2 cellular contexts compared by ENCODE assay signal in the genomic region with DNA sequence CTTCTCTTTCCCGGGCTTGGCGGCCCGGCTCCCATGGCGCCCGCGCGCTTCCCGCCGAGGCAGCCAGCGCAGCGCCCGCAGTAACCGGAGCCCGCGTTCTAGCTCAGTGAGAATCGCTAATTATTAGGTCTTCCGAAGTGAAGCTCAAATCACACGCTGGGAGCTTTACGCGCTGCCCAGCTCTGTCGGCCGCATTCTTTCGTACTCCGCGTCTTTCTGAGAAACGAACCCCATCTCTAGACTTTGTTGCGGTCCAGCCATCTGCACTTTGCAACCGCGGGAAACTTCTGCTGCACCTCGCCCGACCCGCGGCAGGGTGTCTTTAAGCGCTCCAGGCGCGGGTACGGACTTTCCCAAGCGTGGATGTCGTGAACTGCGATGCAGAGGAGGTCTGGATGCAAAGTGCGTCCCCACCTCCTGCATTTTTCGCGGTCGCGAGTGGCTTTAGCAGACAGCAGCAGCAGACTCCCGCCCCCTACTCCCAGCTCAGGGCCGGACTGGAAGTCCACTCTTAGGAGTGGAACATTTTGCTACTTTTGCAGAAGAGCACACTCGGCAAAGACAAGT.
A peak's percentile ranks its signal among the peaks of the same experiment; 100 is the strongest.
TF ChIP-seq lines count a peak whose summit lies in the region.

No MANE protein-coding gene starts in this region.

TF ChIP-seq in HCT116, 20 proteins besides CTCF, POLR2A, EP300 and RAD21:
- TF ChIP-seq EZH2phosphoT487 (IDR thresholded peaks at IDR 0.05; ENCODE audit: borderline replicate concordance): no peak
- no peak for TF ChIP-seq SRF (IDR thresholded peaks at IDR 0.05; ENCODE audit: low read depth)
- TF ChIP-seq, protein P1, sequence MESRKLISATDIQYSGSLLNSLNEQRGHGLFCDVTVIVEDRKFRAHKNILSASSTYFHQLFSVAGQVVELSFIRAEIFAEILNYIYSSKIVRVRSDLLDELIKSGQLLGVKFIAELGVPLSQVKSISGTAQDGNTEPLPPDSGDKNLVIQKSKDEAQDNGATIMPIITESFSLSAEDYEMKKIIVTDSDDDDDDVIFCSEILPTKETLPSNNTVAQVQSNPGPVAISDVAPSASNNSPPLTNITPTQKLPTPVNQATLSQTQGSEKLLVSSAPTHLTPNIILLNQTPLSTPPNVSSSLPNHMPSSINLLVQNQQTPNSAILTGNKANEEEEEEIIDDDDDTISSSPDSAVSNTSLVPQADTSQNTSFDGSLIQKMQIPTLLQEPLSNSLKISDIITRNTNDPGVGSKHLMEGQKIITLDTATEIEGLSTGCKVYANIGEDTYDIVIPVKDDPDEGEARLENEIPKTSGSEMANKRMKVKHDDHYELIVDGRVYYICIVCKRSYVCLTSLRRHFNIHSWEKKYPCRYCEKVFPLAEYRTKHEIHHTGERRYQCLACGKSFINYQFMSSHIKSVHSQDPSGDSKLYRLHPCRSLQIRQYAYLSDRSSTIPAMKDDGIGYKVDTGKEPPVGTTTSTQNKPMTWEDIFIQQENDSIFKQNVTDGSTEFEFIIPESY (IDR thresholded peaks at IDR 0.05; ENCODE audit: extremely low read depth, insufficient replicate concordance, low read length): no peak
- no peak for TF ChIP-seq ZFX (IDR thresholded peaks at IDR 0.05)
- no peak for TF ChIP-seq TCF7L2 (IDR thresholded peaks at IDR 0.05; ENCODE audit: borderline replicate concordance, extremely low read depth, insufficient read depth, insufficient read length)
- no peak for TF ChIP-seq CBX3 (IDR thresholded peaks at IDR 0.05; ENCODE audit: low read depth)
- TF ChIP-seq SIN3A (IDR thresholded peaks at IDR 0.05; ENCODE audit: low read depth): no peak
- no peak for TF ChIP-seq CEBPB (IDR thresholded peaks at IDR 0.05; ENCODE audit: low read depth)
- TF ChIP-seq, protein P2, sequence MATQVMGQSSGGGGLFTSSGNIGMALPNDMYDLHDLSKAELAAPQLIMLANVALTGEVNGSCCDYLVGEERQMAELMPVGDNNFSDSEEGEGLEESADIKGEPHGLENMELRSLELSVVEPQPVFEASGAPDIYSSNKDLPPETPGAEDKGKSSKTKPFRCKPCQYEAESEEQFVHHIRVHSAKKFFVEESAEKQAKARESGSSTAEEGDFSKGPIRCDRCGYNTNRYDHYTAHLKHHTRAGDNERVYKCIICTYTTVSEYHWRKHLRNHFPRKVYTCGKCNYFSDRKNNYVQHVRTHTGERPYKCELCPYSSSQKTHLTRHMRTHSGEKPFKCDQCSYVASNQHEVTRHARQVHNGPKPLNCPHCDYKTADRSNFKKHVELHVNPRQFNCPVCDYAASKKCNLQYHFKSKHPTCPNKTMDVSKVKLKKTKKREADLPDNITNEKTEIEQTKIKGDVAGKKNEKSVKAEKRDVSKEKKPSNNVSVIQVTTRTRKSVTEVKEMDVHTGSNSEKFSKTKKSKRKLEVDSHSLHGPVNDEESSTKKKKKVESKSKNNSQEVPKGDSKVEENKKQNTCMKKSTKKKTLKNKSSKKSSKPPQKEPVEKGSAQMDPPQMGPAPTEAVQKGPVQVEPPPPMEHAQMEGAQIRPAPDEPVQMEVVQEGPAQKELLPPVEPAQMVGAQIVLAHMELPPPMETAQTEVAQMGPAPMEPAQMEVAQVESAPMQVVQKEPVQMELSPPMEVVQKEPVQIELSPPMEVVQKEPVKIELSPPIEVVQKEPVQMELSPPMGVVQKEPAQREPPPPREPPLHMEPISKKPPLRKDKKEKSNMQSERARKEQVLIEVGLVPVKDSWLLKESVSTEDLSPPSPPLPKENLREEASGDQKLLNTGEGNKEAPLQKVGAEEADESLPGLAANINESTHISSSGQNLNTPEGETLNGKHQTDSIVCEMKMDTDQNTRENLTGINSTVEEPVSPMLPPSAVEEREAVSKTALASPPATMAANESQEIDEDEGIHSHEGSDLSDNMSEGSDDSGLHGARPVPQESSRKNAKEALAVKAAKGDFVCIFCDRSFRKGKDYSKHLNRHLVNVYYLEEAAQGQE (IDR thresholded peaks at IDR 0.05; ENCODE audit: low read depth): no peak
- TF ChIP-seq, protein P3, sequence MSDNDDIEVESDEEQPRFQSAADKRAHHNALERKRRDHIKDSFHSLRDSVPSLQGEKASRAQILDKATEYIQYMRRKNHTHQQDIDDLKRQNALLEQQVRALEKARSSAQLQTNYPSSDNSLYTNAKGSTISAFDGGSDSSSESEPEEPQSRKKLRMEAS (IDR thresholded peaks at IDR 0.05): no peak
- TF ChIP-seq JUND (IDR thresholded peaks at IDR 0.05): no peak
- no peak for TF ChIP-seq POLR2AphosphoS5 (IDR thresholded peaks at IDR 0.05; ENCODE audit: low read depth, low read length)
- no peak for TF ChIP-seq SP1 (IDR thresholded peaks at IDR 0.05; ENCODE audit: low read depth)
- TF ChIP-seq EZH2 (IDR thresholded peaks at IDR 0.05): no peak
- TF ChIP-seq, protein P4, sequence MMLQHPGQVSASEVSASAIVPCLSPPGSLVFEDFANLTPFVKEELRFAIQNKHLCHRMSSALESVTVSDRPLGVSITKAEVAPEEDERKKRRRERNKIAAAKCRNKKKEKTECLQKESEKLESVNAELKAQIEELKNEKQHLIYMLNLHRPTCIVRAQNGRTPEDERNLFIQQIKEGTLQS (IDR thresholded peaks at IDR 0.05): no peak
- TF ChIP-seq FOSL1 (IDR thresholded peaks at IDR 0.05; ENCODE audit: low read depth): no peak
- no peak for TF ChIP-seq YY1 (IDR thresholded peaks at IDR 0.05; ENCODE audit: extremely low read depth, insufficient replicate concordance, low read depth, low read length)
- no peak for TF ChIP-seq ZNF274 (IDR thresholded peaks at IDR 0.05; ENCODE audit: low read depth, low read length)

TF ChIP-seq in K562, 482 proteins besides CTCF, POLR2A, EP300 and RAD21 (continues in another document):
- TF ChIP-seq CEBPB (tag; IDR thresholded peaks at IDR 0.05) (no peak), GATA2 (CRISPR knock-in tag; IDR thresholded peaks at IDR 0.05) (no peak), BRF1 (IDR thresholded peaks at IDR 0.05; ENCODE audit: borderline replicate concordance, extremely low read depth, insufficient read length) (no peak), RBM25 (IDR thresholded peaks at IDR 0.05; ENCODE audit: low read depth, low read length, severe bottlenecking) (no peak), HMG20A (CRISPR knock-in tag; conservative IDR thresholded peaks at IDR 0.05) (no peak), CEBPG (CRISPR knock-in tag; IDR thresholded peaks at IDR 0.05) (0 out of 2 replicates have a peak, but pooled peaks have one; percentile 34), CEBPG (tag; conservative IDR thresholded peaks at IDR 0.05 in 1 of 2, IDR thresholded peaks at IDR 0.05 in 1 of 2) (no peak), SRSF9 (IDR thresholded peaks at IDR 0.05; ENCODE audit: borderline replicate concordance, low read depth, low read length) (no peak), GABPA (tag; conservative IDR thresholded peaks at IDR 0.05; ENCODE audit: low read depth) (no peak), ZNF717 (CRISPR knock-in tag; IDR thresholded peaks at IDR 0.05) (no peak), PCBP2 (IDR thresholded peaks at IDR 0.05; ENCODE audit: low read depth, low read length, poor library complexity, severe bottlenecking) (no peak), PTTG1 (tag; IDR thresholded peaks at IDR 0.05; ENCODE audit: low read depth) (no peak), ZNF12 (CRISPR knock-in tag; IDR thresholded peaks at IDR 0.05) (no peak), HMGN3 (IDR thresholded peaks at IDR 0.05; ENCODE audit: borderline replicate concordance, extremely low read depth, insufficient read length, low read depth, low read length) (no peak), ARID2 (IDR thresholded peaks at IDR 0.05) (no peak), NFATC3 (IDR thresholded peaks at IDR 0.05) (no peak), ZZZ3 (IDR thresholded peaks at IDR 0.05) (no peak), NCOA1 (IDR thresholded peaks at IDR 0.05; ENCODE audit: low read depth) (no peak), KLF10 (CRISPR knock-in tag; IDR thresholded peaks at IDR 0.05) (no peak), RUNX1 (IDR thresholded peaks at IDR 0.05; ENCODE audit: low read depth) (no peak), CHD4 (IDR thresholded peaks at IDR 0.05; ENCODE audit: insufficient read depth, insufficient replicate concordance, low read depth, low read length, poor library complexity, severe bottlenecking) (no peak), ZNF408 (CRISPR knock-in tag; IDR thresholded peaks at IDR 0.05; ENCODE audit: low read depth) (no peak), ZNF830 (CRISPR knock-in tag; IDR thresholded peaks at IDR 0.05) (no peak), ZNF766 (CRISPR knock-in tag; conservative IDR thresholded peaks at IDR 0.05) (no peak), EP400 (IDR thresholded peaks at IDR 0.05) (no peak), ARID1B (IDR thresholded peaks at IDR 0.05) (no peak), HLTF (IDR thresholded peaks at IDR 0.05) (no peak), ETV5 (CRISPR knock-in tag; IDR thresholded peaks at IDR 0.05; ENCODE audit: low read depth) (peak; percentile 59; the same call in 1 of the 2 replicates), ZNF3 (CRISPR knock-in tag; IDR thresholded peaks at IDR 0.05) (no peak), PHF21A (IDR thresholded peaks at IDR 0.05; ENCODE audit: borderline replicate concordance, low read depth) (no peak)
- TF ChIP-seq, protein P5, sequence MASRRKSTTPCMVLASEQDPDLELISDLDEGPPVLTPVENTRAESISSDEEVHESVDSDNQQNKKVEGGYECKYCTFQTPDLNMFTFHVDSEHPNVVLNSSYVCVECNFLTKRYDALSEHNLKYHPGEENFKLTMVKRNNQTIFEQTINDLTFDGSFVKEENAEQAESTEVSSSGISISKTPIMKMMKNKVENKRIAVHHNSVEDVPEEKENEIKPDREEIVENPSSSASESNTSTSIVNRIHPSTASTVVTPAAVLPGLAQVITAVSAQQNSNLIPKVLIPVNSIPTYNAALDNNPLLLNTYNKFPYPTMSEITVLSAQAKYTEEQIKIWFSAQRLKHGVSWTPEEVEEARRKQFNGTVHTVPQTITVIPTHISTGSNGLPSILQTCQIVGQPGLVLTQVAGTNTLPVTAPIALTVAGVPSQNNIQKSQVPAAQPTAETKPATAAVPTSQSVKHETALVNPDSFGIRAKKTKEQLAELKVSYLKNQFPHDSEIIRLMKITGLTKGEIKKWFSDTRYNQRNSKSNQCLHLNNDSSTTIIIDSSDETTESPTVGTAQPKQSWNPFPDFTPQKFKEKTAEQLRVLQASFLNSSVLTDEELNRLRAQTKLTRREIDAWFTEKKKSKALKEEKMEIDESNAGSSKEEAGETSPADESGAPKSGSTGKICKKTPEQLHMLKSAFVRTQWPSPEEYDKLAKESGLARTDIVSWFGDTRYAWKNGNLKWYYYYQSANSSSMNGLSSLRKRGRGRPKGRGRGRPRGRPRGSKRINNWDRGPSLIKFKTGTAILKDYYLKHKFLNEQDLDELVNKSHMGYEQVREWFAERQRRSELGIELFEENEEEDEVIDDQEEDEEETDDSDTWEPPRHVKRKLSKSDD (conservative IDR thresholded peaks at IDR 0.05; ENCODE audit: low read length): no peak
- TF ChIP-seq, protein P6, sequence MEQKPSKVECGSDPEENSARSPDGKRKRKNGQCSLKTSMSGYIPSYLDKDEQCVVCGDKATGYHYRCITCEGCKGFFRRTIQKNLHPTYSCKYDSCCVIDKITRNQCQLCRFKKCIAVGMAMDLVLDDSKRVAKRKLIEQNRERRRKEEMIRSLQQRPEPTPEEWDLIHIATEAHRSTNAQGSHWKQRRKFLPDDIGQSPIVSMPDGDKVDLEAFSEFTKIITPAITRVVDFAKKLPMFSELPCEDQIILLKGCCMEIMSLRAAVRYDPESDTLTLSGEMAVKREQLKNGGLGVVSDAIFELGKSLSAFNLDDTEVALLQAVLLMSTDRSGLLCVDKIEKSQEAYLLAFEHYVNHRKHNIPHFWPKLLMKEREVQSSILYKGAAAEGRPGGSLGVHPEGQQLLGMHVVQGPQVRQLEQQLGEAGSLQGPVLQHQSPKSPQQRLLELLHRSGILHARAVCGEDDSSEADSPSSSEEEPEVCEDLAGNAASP (IDR thresholded peaks at IDR 0.05): no peak
- TF ChIP-seq, protein P7, sequence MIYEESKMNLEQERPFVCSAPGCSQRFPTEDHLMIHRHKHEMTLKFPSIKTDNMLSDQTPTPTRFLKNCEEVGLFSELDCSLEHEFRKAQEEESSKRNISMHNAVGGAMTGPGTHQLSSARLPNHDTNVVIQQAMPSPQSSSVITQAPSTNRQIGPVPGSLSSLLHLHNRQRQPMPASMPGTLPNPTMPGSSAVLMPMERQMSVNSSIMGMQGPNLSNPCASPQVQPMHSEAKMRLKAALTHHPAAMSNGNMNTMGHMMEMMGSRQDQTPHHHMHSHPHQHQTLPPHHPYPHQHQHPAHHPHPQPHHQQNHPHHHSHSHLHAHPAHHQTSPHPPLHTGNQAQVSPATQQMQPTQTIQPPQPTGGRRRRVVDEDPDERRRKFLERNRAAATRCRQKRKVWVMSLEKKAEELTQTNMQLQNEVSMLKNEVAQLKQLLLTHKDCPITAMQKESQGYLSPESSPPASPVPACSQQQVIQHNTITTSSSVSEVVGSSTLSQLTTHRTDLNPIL (CRISPR knock-in tag; IDR thresholded peaks at IDR 0.05): no peak
- TF ChIP-seq, protein P8, sequence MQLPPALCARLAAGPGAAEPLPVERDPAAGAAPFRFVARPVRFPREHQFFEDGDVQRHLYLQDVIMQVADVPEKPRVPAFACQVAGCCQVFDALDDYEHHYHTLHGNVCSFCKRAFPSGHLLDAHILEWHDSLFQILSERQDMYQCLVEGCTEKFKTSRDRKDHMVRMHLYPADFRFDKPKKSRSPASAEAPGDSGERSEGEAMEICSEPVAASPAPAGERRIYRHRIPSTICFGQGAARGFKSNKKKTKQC (CRISPR knock-in tag; IDR thresholded peaks at IDR 0.05): no peak
- TF ChIP-seq, protein P9, sequence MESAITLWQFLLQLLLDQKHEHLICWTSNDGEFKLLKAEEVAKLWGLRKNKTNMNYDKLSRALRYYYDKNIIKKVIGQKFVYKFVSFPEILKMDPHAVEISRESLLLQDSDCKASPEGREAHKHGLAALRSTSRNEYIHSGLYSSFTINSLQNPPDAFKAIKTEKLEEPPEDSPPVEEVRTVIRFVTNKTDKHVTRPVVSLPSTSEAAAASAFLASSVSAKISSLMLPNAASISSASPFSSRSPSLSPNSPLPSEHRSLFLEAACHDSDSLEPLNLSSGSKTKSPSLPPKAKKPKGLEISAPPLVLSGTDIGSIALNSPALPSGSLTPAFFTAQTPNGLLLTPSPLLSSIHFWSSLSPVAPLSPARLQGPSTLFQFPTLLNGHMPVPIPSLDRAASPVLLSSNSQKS (CRISPR knock-in tag; IDR thresholded peaks at IDR 0.05): no peak
- TF ChIP-seq, protein P10, sequence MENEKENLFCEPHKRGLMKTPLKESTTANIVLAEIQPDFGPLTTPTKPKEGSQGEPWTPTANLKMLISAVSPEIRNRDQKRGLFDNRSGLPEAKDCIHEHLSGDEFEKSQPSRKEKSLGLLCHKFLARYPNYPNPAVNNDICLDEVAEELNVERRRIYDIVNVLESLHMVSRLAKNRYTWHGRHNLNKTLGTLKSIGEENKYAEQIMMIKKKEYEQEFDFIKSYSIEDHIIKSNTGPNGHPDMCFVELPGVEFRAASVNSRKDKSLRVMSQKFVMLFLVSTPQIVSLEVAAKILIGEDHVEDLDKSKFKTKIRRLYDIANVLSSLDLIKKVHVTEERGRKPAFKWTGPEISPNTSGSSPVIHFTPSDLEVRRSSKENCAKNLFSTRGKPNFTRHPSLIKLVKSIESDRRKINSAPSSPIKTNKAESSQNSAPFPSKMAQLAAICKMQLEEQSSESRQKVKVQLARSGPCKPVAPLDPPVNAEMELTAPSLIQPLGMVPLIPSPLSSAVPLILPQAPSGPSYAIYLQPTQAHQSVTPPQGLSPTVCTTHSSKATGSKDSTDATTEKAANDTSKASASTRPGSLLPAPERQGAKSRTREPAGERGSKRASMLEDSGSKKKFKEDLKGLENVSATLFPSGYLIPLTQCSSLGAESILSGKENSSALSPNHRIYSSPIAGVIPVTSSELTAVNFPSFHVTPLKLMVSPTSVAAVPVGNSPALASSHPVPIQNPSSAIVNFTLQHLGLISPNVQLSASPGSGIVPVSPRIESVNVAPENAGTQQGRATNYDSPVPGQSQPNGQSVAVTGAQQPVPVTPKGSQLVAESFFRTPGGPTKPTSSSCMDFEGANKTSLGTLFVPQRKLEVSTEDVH (IDR thresholded peaks at IDR 0.05; ENCODE audit: low read depth, partially characterized antibody): peak; percentile 48
